In genomic region chr4:86940176-86940575, GRCh38 we compare ENCODE assay signal across 9 cellular contexts. TPM values are rescaled to one million over a fixed set of nuclear protein-coding genes. Genes with fewer than 3 reads are reported as not detected.
DNase-seq lines count a peak whose midpoint lies in the region; ATAC-seq, FAIRE-seq and TF ChIP-seq lines count a peak whose summit lies in the region.
"Had no signal": no experiment of that assay in that cellular context is flagged by ENCODE, and none has a peak within 500 bp of the region (broad histone marks: within the 10 kb centered on the region; RNA-seq: fewer than 3 reads in every experiment).

No MANE protein-coding gene starts in this region.

- H3K36me3 ChIP-seq in GM23248 (ENCODE audit: low read depth), result no peaks in the 10 kb centered on the region
- peaks cover 0 to 5% (median 0%) of the 10 kb centered on the region in 3 experiments for H3K36me3 ChIP-seq in naive thymus-derived CD4-positive, alpha-beta T cell (ENCODE audit: control insufficient read depth in 2 of 3, insufficient read depth in 3 of 3, low read length in 3 of 3)

- H4K20me1 ChIP-seq in GM23248 (ENCODE audit: insufficient read depth), result no peaks in the 10 kb centered on the region

- intact Hi-C loops in naive thymus-derived CD4-positive, alpha-beta T cell (cut with micrococcal nuclease), result no loop called here

- H3K27me3 Mint-ChIP-seq in T-cell, result no peaks in the 10 kb centered on the region
- no peaks in the 10 kb centered on the region for H3K27me3 Mint-ChIP-seq in naive thymus-derived CD4-positive, alpha-beta T cell

- H3K27me3 ChIP-seq in GM23248 (replicated peaks; ENCODE audit: insufficient read depth), result no peaks in the 10 kb centered on the region
- H3K27me3 ChIP-seq in naive thymus-derived CD4-positive, alpha-beta T cell (ENCODE audit: control insufficient read depth in 2 of 2, insufficient read depth in 2 of 2, low read length in 2 of 2), result no peaks in the 10 kb centered on the region

- peak overlapping the region; percentile 87 to 94 for H3K27ac Mint-ChIP-seq in T-cell
- peak overlapping the region in 8 of 9 donors; percentile 71 to 97 (median 86) for H3K27ac Mint-ChIP-seq in naive thymus-derived CD4-positive, alpha-beta T cell

- CTCF ChIA-PET in T-cell (lab: Charles Lee), result interaction anchor here in 1 of 2 donors (1.0 kb wide), 1 partner anchor 279 kb away, joined by 3 read pairs; no protein-coding TSS in a partner anchor
- CTCF ChIA-PET in naive thymus-derived CD4-positive, alpha-beta T cell (lab: Charles Lee), result interaction anchor here (0.6 to 0.7 kb wide), 4 partner anchors 150 to 540 kb away, joined by 3 read pairs; no protein-coding TSS in a partner anchor

- FAIRE-seq in GM12892 (lab: Jason Lieb, UNC), result peak; percentile 76

- H3K4me1 ChIP-seq in GM23248 (ENCODE audit: insufficient read depth), result peaks cover 41% of the 10 kb centered on the region
- H3K4me1 ChIP-seq in naive thymus-derived CD4-positive, alpha-beta T cell (ENCODE audit: control insufficient read depth in 2 of 2, insufficient read depth in 2 of 2, low read length in 2 of 2), result peaks cover 22% of the 10 kb centered on the region in 2 donors

- H3K36me3 Mint-ChIP-seq in T-cell, result peaks cover 8% of the 10 kb centered on the region
- H3K36me3 Mint-ChIP-seq in naive thymus-derived CD4-positive, alpha-beta T cell, result peaks cover 0 to 10% (median 3%) of the 10 kb centered on the region in 5 donors

- H3K27ac ChIP-seq in GM23248, result no peak overlapping the region
- H3K27ac ChIP-seq in naive thymus-derived CD4-positive, alpha-beta T cell (ENCODE audit: low read depth, low read length), result no peak overlapping the region

- no peak for TF ChIP-seq POLR2A in GM12892 (IDR thresholded peaks at IDR 0.05; ENCODE audit: low read depth, low read length)

- H3F3A ChIP-seq in GM23248 (ENCODE audit: insufficient read depth), result peaks cover 28% of the 10 kb centered on the region

- no peak overlapping the region for H3K4me3 ChIP-seq in GM23248
- no peak overlapping the region for H3K4me3 ChIP-seq in naive thymus-derived CD4-positive, alpha-beta T cell (ENCODE audit: low read length)

- no peak overlapping the region for H2AFZ ChIP-seq in GM23248

- H3K4me2 ChIP-seq in GM23248 (ENCODE audit: unreplicated experiment), result peak overlapping the region; percentile 70

- no peak overlapping the region for H3K9ac ChIP-seq in GM23248

- no peak for ATAC-seq in T-cell (replicated peaks in 1 of 4)
- no peak for ATAC-seq in naive thymus-derived CD4-positive, alpha-beta T cell
- ATAC-seq in HG03108 (IDR thresholded peaks at IDR 0.05; ENCODE audit: unreplicated experiment), result no peak

- peak overlapping the region; percentile 62 to 82 (median 68) for H3K4me3 Mint-ChIP-seq in T-cell
- H3K4me3 Mint-ChIP-seq in naive thymus-derived CD4-positive, alpha-beta T cell, result peak overlapping the region in 8 of 10 donors; percentile 61 to 80 (median 70)

- H3K79me2 ChIP-seq in GM23248 (ENCODE audit: insufficient read depth), result peaks cover 77% of the 10 kb centered on the region

- DNase-seq in GM12892 (ENCODE audit: insufficient read length) (no peak), GM23248 (peak; percentile 67), T-cell (no peak), dermis blood vessel endothelial cell (no peak), occipital lobe (lab: John Stamatoyannopoulos, UW) (no peak), SHP77 treated with DMSO at 0.1 percent for 48 hours (lab: John Stamatoyannopoulos, UW) (no peak)
- no peak for DNase-seq in naive thymus-derived CD4-positive, alpha-beta T cell
- DNase-seq: H7 had no signal

- POLR2A ChIA-PET in T-cell (lab: Charles Lee), result no interaction called here
- POLR2A ChIA-PET in naive thymus-derived CD4-positive, alpha-beta T cell (lab: Charles Lee), result interaction anchor here (0.7 to 11.5 kb wide), 2 partner anchors 18 to 66 kb away, joined by 3 to 193 read pairs; no protein-coding TSS in a partner anchor

- H3K4me1 Mint-ChIP-seq in T-cell, result peaks cover 72 to 82% (median 79%) of the 10 kb centered on the region in 3 donors
- peaks cover 43 to 80% (median 62%) of the 10 kb centered on the region in 7 donors for H3K4me1 Mint-ChIP-seq in naive thymus-derived CD4-positive, alpha-beta T cell

- no peaks in the 10 kb centered on the region for H3K9me2 ChIP-seq in GM23248 (ENCODE audit: insufficient read depth)

- no peaks in the 10 kb centered on the region for H3K9me3 ChIP-seq in GM23248 (ENCODE audit: low read depth)
- H3K9me3 ChIP-seq in naive thymus-derived CD4-positive, alpha-beta T cell (ENCODE audit: control insufficient read depth in 2 of 3, low read length in 3 of 3), result no peaks in the 10 kb centered on the region

- H3K9me3 Mint-ChIP-seq in T-cell, result no peaks in the 10 kb centered on the region
- no peaks in the 10 kb centered on the region for H3K9me3 Mint-ChIP-seq in naive thymus-derived CD4-positive, alpha-beta T cell

- WGBS in GM23248 (ENCODE audit: low coverage in 1 of 2, low lambda C conversion rate in 2 of 2, missing lambda C conversion rate in 2 of 2), 2 experiments, result 71 to 79% methylated on average over 3 of the region's 3 CpGs

- in situ Hi-C loops in GM23248 (cut with MboI), result no loop called here

RNA-seq across cellular contexts. Expression of gene AFF1, which starts 5.4 kb away (rescaled TPM):
- polyA plus RNA-seq in GM12892 (2012; ENCODE audit: missing spikeins), result 27.9 TPM
- total RNA-seq in GM23248 (2014; rRNA removed; shearing (Covaris generic)), result 11.8 and 13.8 TPM in 2 replicates
- polyA plus RNA-seq in GM23248 (2016; fragmentation: Nextera tagmentation; extraction: Ambion mirVana), result 9.4 and 11.0 TPM in 2 replicates
- total RNA-seq in T-cell, result 100 to 1,000 TPM in 2 of 5 donors, 10 to 100 TPM in 3; 65.3 to 112 (median 93.4) TPM
- 10 to 100 TPM; 65.8 to 88.6 (median 78.7) TPM for total RNA-seq in naive thymus-derived CD4-positive, alpha-beta T cell
- 10 to 100 TPM; 20.8 to 35.3 TPM for polyA plus RNA-seq in naive thymus-derived CD4-positive, alpha-beta T cell
- 31.0 and 39.4 TPM in 2 replicates for total RNA-seq in dermis blood vessel endothelial cell
- 5.8 TPM for total RNA-seq in occipital lobe

RNA-seq across cellular contexts. Expression of gene C4orf36, which starts 48.0 kb away (rescaled TPM):
- polyA plus RNA-seq in GM12892 (2012; ENCODE audit: missing spikeins), result not detected
- total RNA-seq in GM23248 (2014; rRNA removed; shearing (Covaris generic)), result 0.65 TPM in 1 of 2 replicates, not detected in the other
- 0.44 TPM in 1 of 2 replicates, not detected in the other for polyA plus RNA-seq in GM23248 (2016; fragmentation: Nextera tagmentation; extraction: Ambion mirVana)
- total RNA-seq in T-cell (under 1 TPM in 1 of 5 donors, not detected in 4; 0.79 TPM), dermis blood vessel endothelial cell (under 0.01 and 0.33 TPM in 2 replicates), occipital lobe (1.6 TPM)
- total RNA-seq in naive thymus-derived CD4-positive, alpha-beta T cell, result not detected
- not detected for polyA plus RNA-seq in naive thymus-derived CD4-positive, alpha-beta T cell
